Comparison of ENCODE assay signal across 1 cellular context in the genomic region with DNA sequence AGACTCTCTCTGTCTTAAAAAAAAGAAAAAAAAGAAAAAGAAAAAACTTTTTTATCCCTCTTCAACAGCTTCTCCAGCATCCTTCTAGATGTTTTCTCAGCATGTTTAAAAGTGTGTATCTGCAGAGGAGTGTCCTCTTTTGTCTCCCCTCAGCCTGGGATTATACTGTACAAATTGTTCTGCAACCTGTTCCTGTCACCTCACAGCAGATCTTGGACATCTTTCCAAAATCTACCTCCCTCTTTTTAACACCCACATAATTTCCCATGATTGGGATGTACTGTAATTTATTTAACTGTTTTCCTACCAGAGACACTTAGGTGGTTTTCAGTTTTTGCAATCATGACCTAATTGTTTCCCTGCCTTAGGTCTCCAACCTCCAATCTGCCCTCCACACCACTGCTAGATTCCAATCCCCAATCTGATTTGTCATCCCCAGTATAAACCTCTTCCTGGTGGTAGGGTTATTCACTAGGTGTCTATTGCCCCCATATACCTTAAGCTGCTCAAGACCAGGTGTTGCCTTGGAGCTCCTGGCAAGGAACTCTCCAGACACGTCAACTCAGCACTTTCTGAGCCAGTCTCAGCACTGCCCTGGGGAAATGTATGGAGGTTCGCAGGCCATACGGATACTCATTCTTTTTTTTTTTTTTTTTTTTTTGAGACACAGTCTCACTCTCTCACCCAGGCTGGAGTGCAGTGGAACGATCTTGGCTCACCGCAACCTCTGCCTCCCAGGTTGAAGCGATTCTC.
TF ChIP-seq lines count a peak whose summit lies in the region.

No MANE protein-coding gene starts in this region.

TF ChIP-seq in HCT116, 20 proteins besides CTCF, POLR2A, EP300 and RAD21:
- no peak for TF ChIP-seq JUND (IDR thresholded peaks at IDR 0.05)
- TF ChIP-seq, protein P1, sequence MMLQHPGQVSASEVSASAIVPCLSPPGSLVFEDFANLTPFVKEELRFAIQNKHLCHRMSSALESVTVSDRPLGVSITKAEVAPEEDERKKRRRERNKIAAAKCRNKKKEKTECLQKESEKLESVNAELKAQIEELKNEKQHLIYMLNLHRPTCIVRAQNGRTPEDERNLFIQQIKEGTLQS (IDR thresholded peaks at IDR 0.05), result no peak
- no peak for TF ChIP-seq ELF1 (IDR thresholded peaks at IDR 0.05; ENCODE audit: borderline replicate concordance, low read depth)
- no peak for TF ChIP-seq REST (IDR thresholded peaks at IDR 0.05; ENCODE audit: low read depth)
- no peak for TF ChIP-seq YY1 (IDR thresholded peaks at IDR 0.05; ENCODE audit: extremely low read depth, insufficient replicate concordance, low read depth, low read length)
- no peak for TF ChIP-seq CEBPB (IDR thresholded peaks at IDR 0.05; ENCODE audit: low read depth)
- no peak for TF ChIP-seq ZFX (IDR thresholded peaks at IDR 0.05)
- no peak for TF ChIP-seq POLR2AphosphoS5 (IDR thresholded peaks at IDR 0.05; ENCODE audit: low read depth, low read length)
- TF ChIP-seq ZNF274 (IDR thresholded peaks at IDR 0.05; ENCODE audit: low read depth, low read length), result no peak
- TF ChIP-seq CBX3 (IDR thresholded peaks at IDR 0.05; ENCODE audit: low read depth), result no peak
- TF ChIP-seq, protein P2, sequence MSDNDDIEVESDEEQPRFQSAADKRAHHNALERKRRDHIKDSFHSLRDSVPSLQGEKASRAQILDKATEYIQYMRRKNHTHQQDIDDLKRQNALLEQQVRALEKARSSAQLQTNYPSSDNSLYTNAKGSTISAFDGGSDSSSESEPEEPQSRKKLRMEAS (IDR thresholded peaks at IDR 0.05), result no peak
